In genomic region chr12:106364261-106364660, GRCh38 we compare ENCODE assay signal across 23 cellular contexts.
"Had no signal": no experiment of that assay in that cellular context is flagged by ENCODE, and none has a peak within 500 bp of the region (broad histone marks: within the 10 kb centered on the region; RNA-seq: fewer than 3 reads in every experiment).

No MANE protein-coding gene starts in this region.

- H3K4me3 ChIP-seq: neural progenitor cell, ovary, psoas muscle, right lobe of liver, sigmoid colon, stomach, thoracic aorta, thyroid gland, tibial nerve, upper lobe of left lung, vagina had no signal

- H3K27me3 ChIP-seq: neural progenitor cell, ovary, right lobe of liver, sigmoid colon, stomach, thyroid gland, tibial nerve, upper lobe of left lung, vagina had no signal

- H3K27ac ChIP-seq: neural progenitor cell, ovary, parathyroid adenoma, psoas muscle, right lobe of liver, sigmoid colon, stomach, thoracic aorta, thyroid gland, tibial nerve, upper lobe of left lung, vagina had no signal

- DNase-seq: occipital lobe; ovary; posterior cingulate gyrus; psoas muscle; right cardiac atrium; right lobe of liver; sigmoid colon; small intestine; stimulated activated CD4-positive, alpha-beta T cell treated with anti-CD3 and anti-CD28 coated beads, Interleukin-15, amount 100 ng/mL, for 24 hours; stimulated activated CD4-positive, alpha-beta T cell treated with anti-CD3 and anti-CD28 coated beads, Interleukin-2, amount 100 ng/mL, for 24 hours; stimulated activated CD4-positive, alpha-beta T cell treated with anti-CD3 and anti-CD28 coated beads, Interleukin-2, amount 100 ng/mL, for 48 hours; stimulated activated CD4-positive, alpha-beta T cell treated with anti-CD3 and anti-CD28 coated beads, Interleukin-4, amount 100 ng/mL, for 24 hours; stimulated activated naive B cell treated with anti-CD40 and anti-IgM and Interleukin-4, amounts not matched to agents 10 μg/mL and 1 μg/mL and 100 μg/mL, for 72 hours; stimulated activated naive CD4-positive, alpha-beta T cell treated with Interleukin-2 at 50 U/mL for 16 hours; stomach; thyroid gland; trophoblast cell; upper lobe of left lung had no signal

- H3K4me2 ChIP-seq: neural progenitor cell had no signal

- H3K9ac ChIP-seq: neural progenitor cell, parathyroid adenoma had no signal

- H2AFZ ChIP-seq: neural progenitor cell, parathyroid adenoma had no signal

- H3K9me3 ChIP-seq: ovary, psoas muscle, right lobe of liver, sigmoid colon, stomach, thoracic aorta, thyroid gland, tibial nerve, upper lobe of left lung, vagina had no signal

- H3K36me3 ChIP-seq: neural progenitor cell, ovary, thoracic aorta, thyroid gland had no signal

- H3K4me1 ChIP-seq: neural progenitor cell, parathyroid adenoma, psoas muscle had no signal
